1 cellular context compared by ENCODE assay signal in genomic region chr5:95810305-95811125, GRCh38.
TF ChIP-seq lines count a peak whose summit lies in the region.

No MANE protein-coding gene starts in this region.

TF ChIP-seq in HepG2, 621 proteins besides CTCF, POLR2A, EP300 and RAD21:
- TF ChIP-seq SOX5 (CRISPR knock-in tag; IDR thresholded peaks at IDR 0.05; ENCODE audit: borderline replicate concordance) (peak; percentile 14; the same call in 1 of the 2 replicates), HMG20B (CRISPR knock-in tag; conservative IDR thresholded peaks at IDR 0.05) (no peak), ZBTB38 (CRISPR knock-in tag; IDR thresholded peaks at IDR 0.05) (no peak), HDAC1 (CRISPR knock-in tag; IDR thresholded peaks at IDR 0.05) (no peak), SAP130 (CRISPR knock-in tag; IDR thresholded peaks at IDR 0.05; ENCODE audit: low read depth) (0 out of 2 replicates have a peak, but pooled peaks have one; percentile 23), ATF2 (CRISPR knock-in tag; IDR thresholded peaks at IDR 0.05) (no peak), BRF2 (CRISPR knock-in tag; IDR thresholded peaks at IDR 0.05) (no peak), DNMT1 (CRISPR knock-in tag; IDR thresholded peaks at IDR 0.05) (no peak), MATR3 (CRISPR knock-in tag; IDR thresholded peaks at IDR 0.05) (no peak), HMGXB3 (CRISPR knock-in tag; IDR thresholded peaks at IDR 0.05; ENCODE audit: borderline replicate concordance) (no peak), IRF2 (CRISPR knock-in tag; IDR thresholded peaks at IDR 0.05) (peak; percentile 62; the same call in 1 of the 2 replicates), SOX6 (IDR thresholded peaks at IDR 0.05) (no peak), SOX6 (CRISPR knock-in tag; IDR thresholded peaks at IDR 0.05) (0 out of 2 replicates have a peak, but pooled peaks have one; percentile 23), ARID5B (CRISPR knock-in tag; IDR thresholded peaks at IDR 0.05) (peak; percentile 47; the same call in 1 of the 2 replicates), ATF7 (IDR thresholded peaks at IDR 0.05) (no peak), ATF7 (CRISPR knock-in tag; IDR thresholded peaks at IDR 0.05) (no peak), RCOR2 (CRISPR knock-in tag; IDR thresholded peaks at IDR 0.05) (0 out of 2 replicates have a peak, but pooled peaks have one; percentile 23), ZC3H13 (CRISPR knock-in tag; IDR thresholded peaks at IDR 0.05) (no peak)
